ENCODE assay signal across 13 cellular contexts in genomic region chr16:46573008-46573833, GRCh38. TPM values are rescaled to one million over a fixed set of nuclear protein-coding genes. Genes with fewer than 3 reads are reported as not detected.
A peak's percentile ranks its signal among the peaks of the same experiment; 100 is the strongest.
DNase-seq lines count a peak whose midpoint lies in the region; ATAC-seq and TF ChIP-seq lines count a peak whose summit lies in the region.
"Had no signal": no experiment of that assay in that cellular context is flagged by ENCODE, and none has a peak within 500 bp of the region (broad histone marks: within the 10 kb centered on the region; RNA-seq: fewer than 3 reads in every experiment).

No MANE protein-coding gene starts in this region.

- no peak overlapping the region for H3K9ac ChIP-seq in SK-N-SH

- H2AFZ ChIP-seq in SK-N-SH (ENCODE audit: low read depth), result peak overlapping the region; percentile 93

- POLR2A ChIA-PET in SK-N-SH (lab: Yijun Ruan, JAX), result no interaction called here

- no peaks in the 10 kb centered on the region for H3K79me2 ChIP-seq in SK-N-SH (ENCODE audit: insufficient read depth)

- WGBS in SK-N-SH (ENCODE audit: low lambda C conversion rate), result 34% methylated on average over 15 of the region's 27 CpGs

- H3F3A ChIP-seq in SK-N-SH (replicated peaks; ENCODE audit: insufficient read depth), result no peaks in the 10 kb centered on the region

- no peak for TF ChIP-seq CTCF in SK-N-SH (IDR thresholded peaks at IDR 0.05)

- CTCF ChIA-PET in SK-N-SH (lab: Yijun Ruan, JAX), result interaction anchor here (1.3 kb wide), 1 partner anchor 34 kb away, joined by 3 read pairs; no protein-coding TSS in a partner anchor

- no peak for TF ChIP-seq EP300 in SK-N-SH (IDR thresholded peaks at IDR 0.05; ENCODE audit: borderline replicate concordance in 1 of 2, low read depth in 1 of 2, low read length in 1 of 2)

- H3K4me1 ChIP-seq in SK-N-SH (ENCODE audit: control insufficient read depth in 1 of 2, insufficient read depth in 2 of 2, low read depth in 1 of 2, low read length in 1 of 2), result peaks cover 0 to 7% of the 10 kb centered on the region in 2 experiments; a peak in 1 of 4 replicates

- no peaks in the 10 kb centered on the region for H3K9me2 ChIP-seq in SK-N-SH

- no peaks in the 10 kb centered on the region for H3K9me3 ChIP-seq in SK-N-SH

- no peaks in the 10 kb centered on the region for H4K20me1 ChIP-seq in SK-N-SH (ENCODE audit: insufficient read depth)

- H3K27me3 ChIP-seq in SK-N-SH (ENCODE audit: insufficient read depth), result no peaks in the 10 kb centered on the region

- no peak for ATAC-seq in HG02852 (IDR thresholded peaks at IDR 0.05; ENCODE audit: unreplicated experiment)
- ATAC-seq in GM19395 (IDR thresholded peaks at IDR 0.05; ENCODE audit: unreplicated experiment), result no peak

- peak; percentile 83 for DNase-seq in A172 (ENCODE audit: low spot score)
- DNase-seq in H4 (ENCODE audit: low spot score), result peak; percentile 57
- DNase-seq in SK-N-SH, result no peak
- peak; percentile 1 for DNase-seq in fibroblast of the conjunctiva (ENCODE audit: low read depth)
- no peak for DNase-seq in NCI-H2029 treated with DMSO at 0.1 percent for 48 hours (lab: John Stamatoyannopoulos, UW)
- no peak for DNase-seq in epidermal melanocyte (ENCODE audit: insufficient read length, low spot score)
- DNase-seq: activated T-cell treated with anti-CD3 and anti-CD28 coated beads, Interleukin-2, amount 50 U/mL, for 24 hours; CD4-positive, CD25-positive, alpha-beta regulatory T cell; midbrain; NCI-H1105; stimulated activated CD4-positive, alpha-beta T cell treated with anti-CD3 and anti-CD28 coated beads, Interleukin-2, amount 100 ng/mL, for 24 hours had no signal

- H3K4me2 ChIP-seq in SK-N-SH, result peak overlapping the region; percentile 21; the same call in 1 of the 2 replicates

- no peak for TF ChIP-seq RAD21 in SK-N-SH (IDR thresholded peaks at IDR 0.05; ENCODE audit: low read length)

- 0 out of 4 replicates have a peak overlapping the region, but pooled peaks of 1 of the 2 experiments have one; percentile 12 for H3K27ac ChIP-seq in SK-N-SH (ENCODE audit: low read depth in 2 of 2, low read length in 1 of 2)

- H3K4me3 ChIP-seq in SK-N-SH (ENCODE audit: low read depth in 2 of 2, low read length in 1 of 2), result no peak overlapping the region

- H3K36me3 ChIP-seq in SK-N-SH (replicated peaks in 1 of 2; ENCODE audit: control insufficient read depth in 1 of 2, insufficient read depth in 2 of 2, low read length in 1 of 2), result no peaks in the 10 kb centered on the region

TF ChIP-seq in SK-N-SH, 30 proteins besides CTCF, POLR2A, EP300 and RAD21:
- peak; percentile 32; the same call in 1 of the 2 replicates for TF ChIP-seq MAX (IDR thresholded peaks at IDR 0.05; ENCODE audit: low read depth)
- TF ChIP-seq FOSL2 (IDR thresholded peaks at IDR 0.05; ENCODE audit: borderline replicate concordance, low read depth), result peak; percentile 43; the same call in 1 of the 2 replicates
- no peak for TF ChIP-seq TCF12 (IDR thresholded peaks at IDR 0.05)
- TF ChIP-seq SMC3 (IDR thresholded peaks at IDR 0.05; ENCODE audit: low read depth, low read length), result no peak
- no peak for TF ChIP-seq CHD2 (IDR thresholded peaks at IDR 0.05; ENCODE audit: low read length, partially characterized antibody)

RNA-seq across cellular contexts. Expression of gene SHCBP1, which starts 48.0 kb away (rescaled TPM):
- 66.0 and 68.8 TPM in 2 replicates for total RNA-seq in A172 (2014; rRNA removed; shearing (Covaris generic))
- total RNA-seq in H4 (2014; rRNA removed; shearing (Covaris generic)), result 28.4 and 31.0 TPM in 2 replicates
- 11.1 and 12.5 TPM in 2 replicates for polyA plus RNA-seq in SK-N-SH (2012; rRNA removed)
- polyA plus RNA-seq in SK-N-SH (2012; cell fraction: cytosol; rRNA removed), result 16.7 and 17.9 TPM in 2 replicates
- polyA plus RNA-seq in SK-N-SH (2012; cell fraction: nucleus; rRNA removed), result 5.0 and 5.4 TPM in 2 replicates

Comparison
In these comparisons a context has a peak if more than half of its experiments do, and no peak if none do; other contexts are left out.
1. DNase-seq: peak in A172 (single experiment), H4 (single experiment) and fibroblast of the conjunctiva (single experiment); none in SK-N-SH (single experiment), NCI-H2029 treated with DMSO at 0.1 percent for 48 hours (single experiment) and epidermal melanocyte (single experiment).